In genomic region chr15:62060116-62060895, GRCh38 we compare ENCODE assay signal across 8 cellular contexts. TPM values are rescaled to one million over a fixed set of nuclear protein-coding genes. Genes with fewer than 3 reads are reported as not detected.
DNase-seq lines count a peak whose midpoint lies in the region; ATAC-seq and TF ChIP-seq lines count a peak whose summit lies in the region.

A gene with protein sequence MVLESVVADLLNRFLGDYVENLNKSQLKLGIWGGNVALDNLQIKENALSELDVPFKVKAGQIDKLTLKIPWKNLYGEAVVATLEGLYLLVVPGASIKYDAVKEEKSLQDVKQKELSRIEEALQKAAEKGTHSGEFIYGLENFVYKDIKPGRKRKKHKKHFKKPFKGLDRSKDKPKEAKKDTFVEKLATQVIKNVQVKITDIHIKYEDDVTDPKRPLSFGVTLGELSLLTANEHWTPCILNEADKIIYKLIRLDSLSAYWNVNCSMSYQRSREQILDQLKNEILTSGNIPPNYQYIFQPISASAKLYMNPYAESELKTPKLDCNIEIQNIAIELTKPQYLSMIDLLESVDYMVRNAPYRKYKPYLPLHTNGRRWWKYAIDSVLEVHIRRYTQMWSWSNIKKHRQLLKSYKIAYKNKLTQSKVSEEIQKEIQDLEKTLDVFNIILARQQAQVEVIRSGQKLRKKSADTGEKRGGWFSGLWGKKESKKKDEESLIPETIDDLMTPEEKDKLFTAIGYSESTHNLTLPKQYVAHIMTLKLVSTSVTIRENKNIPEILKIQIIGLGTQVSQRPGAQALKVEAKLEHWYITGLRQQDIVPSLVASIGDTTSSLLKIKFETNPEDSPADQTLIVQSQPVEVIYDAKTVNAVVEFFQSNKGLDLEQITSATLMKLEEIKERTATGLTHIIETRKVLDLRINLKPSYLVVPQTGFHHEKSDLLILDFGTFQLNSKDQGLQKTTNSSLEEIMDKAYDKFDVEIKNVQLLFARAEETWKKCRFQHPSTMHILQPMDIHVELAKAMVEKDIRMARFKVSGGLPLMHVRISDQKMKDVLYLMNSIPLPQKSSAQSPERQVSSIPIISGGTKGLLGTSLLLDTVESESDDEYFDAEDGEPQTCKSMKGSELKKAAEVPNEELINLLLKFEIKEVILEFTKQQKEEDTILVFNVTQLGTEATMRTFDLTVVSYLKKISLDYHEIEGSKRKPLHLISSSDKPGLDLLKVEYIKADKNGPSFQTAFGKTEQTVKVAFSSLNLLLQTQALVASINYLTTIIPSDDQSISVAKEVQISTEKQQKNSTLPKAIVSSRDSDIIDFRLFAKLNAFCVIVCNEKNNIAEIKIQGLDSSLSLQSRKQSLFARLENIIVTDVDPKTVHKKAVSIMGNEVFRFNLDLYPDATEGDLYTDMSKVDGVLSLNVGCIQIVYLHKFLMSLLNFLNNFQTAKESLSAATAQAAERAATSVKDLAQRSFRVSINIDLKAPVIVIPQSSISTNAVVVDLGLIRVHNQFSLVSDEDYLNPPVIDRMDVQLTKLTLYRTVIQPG (N-terminal part only) (minus strand): TSS chr15:62060447. CDS start chr15:62060374, 73 bp downstream.

- peaks cover 1% of the 10 kb centered on the region for H3K27me3 Mint-ChIP-seq in activated CD4-positive, alpha-beta T cell treated with anti-CD3 and anti-CD28 coated beads for 36 hours

- TF ChIP-seq CTCF in BE2C (IDR thresholded peaks at IDR 0.05; ENCODE audit: low read depth, low read length) (peak; percentile 71), choroid plexus epithelial cell (conservative IDR thresholded peaks at IDR 0.05; ENCODE audit: low read depth, low read length) (peak; percentile 81)

- peak within 1 kb of the TSS; percentile 95 for H3K4me3 Mint-ChIP-seq in activated CD4-positive, alpha-beta T cell treated with anti-CD3 and anti-CD28 coated beads for 36 hours

- intact Hi-C loops in activated CD4-positive, alpha-beta T cell treated with anti-CD3 and anti-CD28 coated beads for 36 hours (cut with DNase I, micrococcal nuclease): loop anchor here (1.0 to 10.0 kb wide), 6 partner anchors 8 to 987 kb away; partner anchors contain the start of gene TLN2 (in 1 of the 2)

- H3K4me3 ChIP-seq in BE2C (ENCODE audit: low read depth, low read length) (peak within 1 kb of the TSS; percentile 73), choroid plexus epithelial cell (ENCODE audit: low read depth, low read length) (peak within 1 kb of the TSS; percentile 94)

- peaks cover 43% of the 10 kb centered on the region for H3K4me1 Mint-ChIP-seq in activated CD4-positive, alpha-beta T cell treated with anti-CD3 and anti-CD28 coated beads for 36 hours

- CTCF ChIA-PET in activated CD4-positive, alpha-beta T cell treated with anti-CD3 and anti-CD28 coated beads for 36 hours (lab: Charles Lee): interaction anchor here (0.5 to 3.8 kb wide), 14 partner anchors 11 to 1357 kb away, joined by 3 to 24 read pairs (median 3); no protein-coding TSS in a partner anchor

- no peaks in the 10 kb centered on the region for H3K9me3 Mint-ChIP-seq in activated CD4-positive, alpha-beta T cell treated with anti-CD3 and anti-CD28 coated beads for 36 hours (ENCODE audit: low read depth)

- peak; percentile 95 for DNase-seq in BE2C
- DNase-seq in NCI-H510A treated with DMSO at 0.1 percent for 48 hours (lab: John Stamatoyannopoulos, UW): peak; percentile 65
- peak; percentile 94 for DNase-seq in activated CD4-positive, alpha-beta T cell treated with anti-CD3 and anti-CD28 coated beads for 36 hours
- DNase-seq in choroid plexus epithelial cell (ENCODE audit: low read depth): peak; percentile 93
- peak; percentile 74 to 83 for DNase-seq in stimulated activated CD4-positive, alpha-beta T cell treated with anti-CD3 and anti-CD28 coated beads, Interleukin-1b, Interleukin-23, amount 100 ng/mL, for 4 hours (ENCODE audit: low read depth in 2 of 2)

- TF ChIP-seq POLR2A in GM19099 (IDR thresholded peaks at IDR 0.05; ENCODE audit: extremely low read depth, insufficient read length, low read depth): peak; percentile 91

- no peaks in the 10 kb centered on the region for H3K36me3 ChIP-seq in BE2C

- no peaks in the 10 kb centered on the region for H3K9me3 ChIP-seq in BE2C

- H3K27ac ChIP-seq in layer of hippocampus (ENCODE audit: low read depth, low read length): peak within 1 kb of the TSS; percentile 87

- H3K27ac Mint-ChIP-seq in activated CD4-positive, alpha-beta T cell treated with anti-CD3 and anti-CD28 coated beads for 36 hours: peak within 1 kb of the TSS; percentile 93

- H3K27me3 ChIP-seq in BE2C (no peaks in the 10 kb centered on the region), layer of hippocampus (ENCODE audit: control insufficient read depth, insufficient read depth, low read length) (no peaks in the 10 kb centered on the region)

- no peaks in the 10 kb centered on the region; the same call in 1 of the 2 replicates for H3K4me1 ChIP-seq in BE2C

- POLR2A ChIA-PET in activated CD4-positive, alpha-beta T cell treated with anti-CD3 and anti-CD28 coated beads for 36 hours (lab: Charles Lee): interaction anchor here (0.6 kb wide), 2 partner anchors 13 to 218 kb away, joined by 3 to 6 read pairs; no protein-coding TSS in a partner anchor

- peaks cover 5% of the 10 kb centered on the region for H3K36me3 Mint-ChIP-seq in activated CD4-positive, alpha-beta T cell treated with anti-CD3 and anti-CD28 coated beads for 36 hours (ENCODE audit: low read depth)

- peak; percentile 89 for ATAC-seq in HG03432 (IDR thresholded peaks at IDR 0.05; ENCODE audit: unreplicated experiment)
- peak; percentile 90 for ATAC-seq in activated CD4-positive, alpha-beta T cell treated with anti-CD3 and anti-CD28 coated beads for 36 hours

RNA-seq across cellular contexts. Expression of the gene that starts here (rescaled TPM):
- polyA plus RNA-seq in BE2C (2012; ENCODE audit: insufficient read depth, insufficient read length, low read depth): 21.7 TPM
- 10 to 100 TPM; 40.1 to 47.2 TPM for total RNA-seq in activated CD4-positive, alpha-beta T cell treated with anti-CD3 and anti-CD28 coated beads for 36 hours

Comparison
In these comparisons a context has a peak if more than half of its experiments do, and no peak if none do; other contexts are left out.
1. Peak in every context shown above with its lines: DNase-seq, ATAC-seq, H3K4me3 ChIP-seq and H3K27ac ChIP-seq.